ENCODE assay signal across 8 cellular contexts in genomic region chr6:154247119-154247814, GRCh38.
A peak's percentile ranks its signal among the peaks of the same experiment; 100 is the strongest.
DNase-seq lines count a peak whose midpoint lies in the region; ATAC-seq and TF ChIP-seq lines count a peak whose summit lies in the region.

No MANE protein-coding gene starts in this region.

- peak overlapping the region; percentile 100 for H3K4me3 ChIP-seq in CD4-positive, CD25-positive, alpha-beta regulatory T cell (ENCODE audit: low read depth, low read length)
- H3K4me3 ChIP-seq in left lung: peak overlapping the region; percentile 6 to 29

- intact Hi-C loops in left lung (cut with DNase I): no loop called here

- no peak for TF ChIP-seq CTCF in WTC11 (IDR thresholded peaks at IDR 0.05)
- no peak for TF ChIP-seq CTCF in left lung (IDR thresholded peaks at IDR 0.05)

- H3K27ac Mint-ChIP-seq in CD4-positive, CD25-positive, alpha-beta regulatory T cell: peak overlapping the region; percentile 95 to 98 (median 95)
- peak overlapping the region; percentile 98 for H3K27ac Mint-ChIP-seq in WTC11

- peak; percentile 59 to 60 for ATAC-seq in CD4-positive, CD25-positive, alpha-beta regulatory T cell (ENCODE audit: low read depth in 2 of 2)
- ATAC-seq in GM19372 (IDR thresholded peaks at IDR 0.05; ENCODE audit: low read depth, unreplicated experiment) (peak; percentile 38), HG03432 (IDR thresholded peaks at IDR 0.05; ENCODE audit: unreplicated experiment) (peak; percentile 44), WTC11 (peak; percentile 59), left lung (peak; percentile 37)

- no peaks in the 10 kb centered on the region for H3K9me3 ChIP-seq in CD4-positive, CD25-positive, alpha-beta regulatory T cell (ENCODE audit: control insufficient read depth in 2 of 2, low read length in 2 of 2)
- no peaks in the 10 kb centered on the region for H3K9me3 ChIP-seq in left lung

- peaks cover 35% of the 10 kb centered on the region for H3K36me3 Mint-ChIP-seq in CD4-positive, CD25-positive, alpha-beta regulatory T cell
- H3K36me3 Mint-ChIP-seq in WTC11: no peaks in the 10 kb centered on the region

- peaks cover 10% of the 10 kb centered on the region for H3K36me3 ChIP-seq in CD4-positive, CD25-positive, alpha-beta regulatory T cell (ENCODE audit: control insufficient read depth, insufficient read depth, low read length)
- no peaks in the 10 kb centered on the region for H3K36me3 ChIP-seq in left lung

- CTCF ChIA-PET in WTC11 (lab: Charles Lee): no interaction called here

- POLR2A ChIA-PET in WTC11 (lab: Charles Lee): no interaction called here

- peaks cover 0 to 7% (median 0%) of the 10 kb centered on the region in 7 donors for H3K9me3 Mint-ChIP-seq in CD4-positive, CD25-positive, alpha-beta regulatory T cell
- H3K9me3 Mint-ChIP-seq in WTC11: no peaks in the 10 kb centered on the region

- H3K4me1 Mint-ChIP-seq in CD4-positive, CD25-positive, alpha-beta regulatory T cell: peaks cover 35 to 70% (median 55%) of the 10 kb centered on the region in 4 donors
- peaks cover 65% of the 10 kb centered on the region for H3K4me1 Mint-ChIP-seq in WTC11

- peak overlapping the region; percentile 96 to 99 (median 98) for H3K4me3 Mint-ChIP-seq in CD4-positive, CD25-positive, alpha-beta regulatory T cell
- H3K4me3 Mint-ChIP-seq in WTC11: peak overlapping the region; percentile 69

- DNase-seq in CD4-positive, CD25-positive, alpha-beta regulatory T cell: peak; percentile 16 to 80 (median 65)
- DNase-seq in WTC11 (ENCODE audit: low spot score): no peak
- no peak for DNase-seq in left lung
- no peak for DNase-seq in DMS53 treated with DMSO at 0.1 percent for 48 hours (lab: John Stamatoyannopoulos, UW; ENCODE audit: unreplicated experiment)
- DNase-seq in hepatic stellate cell (ENCODE audit: low spot score): no peak
- DNase-seq in NCI-H446 (lab: John Stamatoyannopoulos, UW): no peak

- no peaks in the 10 kb centered on the region for H3K27me3 ChIP-seq in CD4-positive, CD25-positive, alpha-beta regulatory T cell (ENCODE audit: control insufficient read depth, insufficient read depth, low read length)
- no peaks in the 10 kb centered on the region for H3K27me3 ChIP-seq in left lung

- H3K4me1 ChIP-seq in CD4-positive, CD25-positive, alpha-beta regulatory T cell (ENCODE audit: control insufficient read depth, insufficient read depth, low read length, poor library complexity, severe bottlenecking): peaks cover 64% of the 10 kb centered on the region
- peaks cover 0 to 52% of the 10 kb centered on the region in 2 donors for H3K4me1 ChIP-seq in left lung

- peak overlapping the region; percentile 91 for H3K27ac ChIP-seq in CD4-positive, CD25-positive, alpha-beta regulatory T cell (ENCODE audit: insufficient read depth, low read length, poor library complexity, severe bottlenecking)
- peak overlapping the region; percentile 15 to 76 for H3K27ac ChIP-seq in left lung

- H3K27me3 Mint-ChIP-seq in CD4-positive, CD25-positive, alpha-beta regulatory T cell: no peaks in the 10 kb centered on the region
- H3K27me3 Mint-ChIP-seq in WTC11 (ENCODE audit: low read depth): no peaks in the 10 kb centered on the region; the same call in 1 of the 2 replicates

TF ChIP-seq in WTC11, 78 proteins besides CTCF, POLR2A, EP300 and RAD21 (continues in another document):
- no peak for TF ChIP-seq ZBTB21 (CRISPR knock-in tag; IDR thresholded peaks at IDR 0.05; ENCODE audit: borderline replicate concordance)
- TF ChIP-seq IRF1 (CRISPR knock-in tag; IDR thresholded peaks at IDR 0.05): no peak
- TF ChIP-seq ZNF512 (CRISPR knock-in tag; IDR thresholded peaks at IDR 0.05; ENCODE audit: borderline replicate concordance): no peak
- TF ChIP-seq ZNF232 (CRISPR knock-in tag; IDR thresholded peaks at IDR 0.05): no peak
- TF ChIP-seq AR (CRISPR knock-in tag; IDR thresholded peaks at IDR 0.05): no peak
- no peak for TF ChIP-seq ZSCAN18 (CRISPR knock-in tag; IDR thresholded peaks at IDR 0.05)
- TF ChIP-seq CREB1 (CRISPR knock-in tag; IDR thresholded peaks at IDR 0.05): no peak
- no peak for TF ChIP-seq SP1 (CRISPR knock-in tag; conservative IDR thresholded peaks at IDR 0.05)
- no peak for TF ChIP-seq E2F5 (CRISPR knock-in tag; IDR thresholded peaks at IDR 0.05)
- TF ChIP-seq CBFB (CRISPR knock-in tag; IDR thresholded peaks at IDR 0.05; ENCODE audit: low read depth): no peak
- TF ChIP-seq PREB (CRISPR knock-in tag; IDR thresholded peaks at IDR 0.05; ENCODE audit: borderline replicate concordance): no peak
- TF ChIP-seq ZNF138 (CRISPR knock-in tag; conservative IDR thresholded peaks at IDR 0.05): no peak

Comparison
In these comparisons a context has a peak if more than half of its experiments do, and no peak if none do; other contexts are left out.
1. DNase-seq: peak in CD4-positive, CD25-positive, alpha-beta regulatory T cell (3 of 3); none in WTC11 (single experiment), left lung (0 of 2), DMS53 treated with DMSO at 0.1 percent for 48 hours (single experiment), hepatic stellate cell (single experiment) and NCI-H446 (0 of 2).
2. Peak in every context shown above with its lines, with median percentiles within 50 percentile points of each other: ATAC-seq.